In genomic region chr6:231779-232178, GRCh38 we compare ENCODE assay signal across 17 cellular contexts.
DNase-seq lines count a peak whose midpoint lies in the region; ATAC-seq and TF ChIP-seq lines count a peak whose summit lies in the region.
"Had no signal": no experiment of that assay in that cellular context is flagged by ENCODE, and none has a peak within 500 bp of the region (broad histone marks: within the 10 kb centered on the region; RNA-seq: fewer than 3 reads in every experiment).

No MANE protein-coding gene starts in this region.

- H4K20me1 ChIP-seq in OCI-LY3 (ENCODE audit: insufficient read depth, low read length) (no peaks in the 10 kb centered on the region), SK-N-SH (ENCODE audit: insufficient read depth) (no peaks in the 10 kb centered on the region)
- H4K20me1 ChIP-seq: BLaER1 treated with 17β-estradiol and CSF1 and Interleukin-3, amounts not matched to agents 10 nM and 100 nM had no signal

- H3K79me2 ChIP-seq in OCI-LY3 (ENCODE audit: low read length): 0 out of 2 replicates have a peak, but pooled peaks cover 2% of the 10 kb centered on the region
- H3K79me2 ChIP-seq in SK-N-SH (ENCODE audit: insufficient read depth): no peaks in the 10 kb centered on the region

- no peaks in the 10 kb centered on the region for H3K36me3 ChIP-seq in OCI-LY3 (replicated peaks; ENCODE audit: low read depth, low read length)
- H3K36me3 ChIP-seq in SK-N-SH (replicated peaks in 1 of 2; ENCODE audit: control insufficient read depth in 1 of 2, insufficient read depth in 2 of 2, low read length in 1 of 2): no peaks in the 10 kb centered on the region
- H3K36me3 ChIP-seq: BLaER1 treated with 17β-estradiol and CSF1 and Interleukin-3, amounts not matched to agents 10 nM and 100 nM had no signal

- H3K27ac ChIP-seq in OCI-LY3 (ENCODE audit: low read length) (peak overlapping the region; percentile 100), SK-N-SH (ENCODE audit: low read depth in 2 of 2, low read length in 1 of 2) (no peak overlapping the region)
- H3K27ac ChIP-seq: A549; BLaER1 treated with 17β-estradiol and CSF1 and Interleukin-3, amounts not matched to agents 10 nM and 100 nM; KMS-11; PC-9 had no signal

- H3K27me3 Mint-ChIP-seq in activated T-cell treated with anti-CD3 and anti-CD28 coated beads, Interleukin-2, amount 50 U/mL, for 24 hours: no peaks in the 10 kb centered on the region

- no peak for TF ChIP-seq RAD21 in SK-N-SH (IDR thresholded peaks at IDR 0.05; ENCODE audit: low read length)

- H3K4me1 Mint-ChIP-seq in activated T-cell treated with anti-CD3 and anti-CD28 coated beads, Interleukin-2, amount 50 U/mL, for 24 hours (ENCODE audit: low read depth): peaks cover 79% of the 10 kb centered on the region
- H3K4me1 Mint-ChIP-seq in stimulated activated effector memory CD8-positive, alpha-beta T cell treated with anti-CD3 and anti-CD28 coated beads, Interleukin-12 subunit alpha, Interleukin-12 subunit beta, amount 100 ng/mL, for 72 hours: peaks cover 54% of the 10 kb centered on the region

- H3F3A ChIP-seq in SK-N-SH (replicated peaks; ENCODE audit: insufficient read depth): no peaks in the 10 kb centered on the region

- POLR2A ChIA-PET in SK-N-SH (lab: Yijun Ruan, JAX): no interaction called here

- H3K4me3 Mint-ChIP-seq in activated T-cell treated with anti-CD3 and anti-CD28 coated beads, Interleukin-2, amount 50 U/mL, for 24 hours: no peak overlapping the region
- H3K4me3 Mint-ChIP-seq in stimulated activated effector memory CD8-positive, alpha-beta T cell treated with anti-CD3 and anti-CD28 coated beads, Interleukin-12 subunit alpha, Interleukin-12 subunit beta, amount 100 ng/mL, for 72 hours: no peak overlapping the region

- in situ Hi-C loops in GM13977 (cut with MboI; ENCODE audit: low pct_unique_long_range_greater_than_20kb, low sequenced_read_pairs, unreplicated experiment): no loop called here

- 14% methylated on average over 4 of the region's 4 CpGs for WGBS in SK-N-SH (ENCODE audit: low lambda C conversion rate)

- DNase-seq in activated T-cell treated with anti-CD3 and anti-CD28 coated beads, Interleukin-2, amount 50 U/mL, for 24 hours: peak; percentile 28
- DNase-seq in activated T-cell treated with anti-CD3 and anti-CD28 coated beads for 4 hours (no peak), GM13977 (ENCODE audit: low spot score) (peak; percentile 58), SK-N-SH (no peak), epidermal melanocyte (ENCODE audit: insufficient read length, low spot score) (no peak)
- DNase-seq in stimulated activated effector memory CD8-positive, alpha-beta T cell treated with anti-CD3 and anti-CD28 coated beads, Interleukin-12 subunit alpha, Interleukin-12 subunit beta, amount 100 ng/mL, for 72 hours (ENCODE audit: low spot score in 2 of 2): peak in 1 of 2 donors; percentile 49
- no peak for DNase-seq in activated CD4-positive, CD25-positive, alpha-beta regulatory T cell treated with anti-CD3 and anti-CD28 coated beads, Interleukin-2, amount 50 U/mL, for 72 hours
- DNase-seq: GF-D8, H7, NCI-H1436, NCI-H2029 treated with DMSO at 0.1 percent for 48 hours, NCI-H748 treated with DMSO at 0.1 percent for 48 hours, PC-9 had no signal

- TF ChIP-seq EP300 in SK-N-SH (IDR thresholded peaks at IDR 0.05; ENCODE audit: borderline replicate concordance in 1 of 2, low read depth in 1 of 2, low read length in 1 of 2): no peak

- no peaks in the 10 kb centered on the region for H3K9me3 ChIP-seq in OCI-LY3 (ENCODE audit: insufficient read depth, low read length)
- H3K9me3 ChIP-seq in SK-N-SH: no peaks in the 10 kb centered on the region
- H3K9me3 ChIP-seq: A549; BLaER1 treated with 17β-estradiol and CSF1 and Interleukin-3, amounts not matched to agents 10 nM and 100 nM had no signal

- H3K36me3 Mint-ChIP-seq in activated T-cell treated with anti-CD3 and anti-CD28 coated beads, Interleukin-2, amount 50 U/mL, for 24 hours (ENCODE audit: low read depth): peaks cover 2% of the 10 kb centered on the region
- H3K36me3 Mint-ChIP-seq in stimulated activated effector memory CD8-positive, alpha-beta T cell treated with anti-CD3 and anti-CD28 coated beads, Interleukin-12 subunit alpha, Interleukin-12 subunit beta, amount 100 ng/mL, for 72 hours: peaks cover 7% of the 10 kb centered on the region

- H3K9ac ChIP-seq in OCI-LY3 (ENCODE audit: low read length) (peak overlapping the region; percentile 42; the same call in 1 of the 2 replicates), SK-N-SH (no peak overlapping the region)
- H3K9ac ChIP-seq: BLaER1 treated with 17β-estradiol and CSF1 and Interleukin-3, amounts not matched to agents 10 nM and 100 nM; KMS-11 had no signal

- H3K9me3 Mint-ChIP-seq in activated T-cell treated with anti-CD3 and anti-CD28 coated beads, Interleukin-2, amount 50 U/mL, for 24 hours: no peaks in the 10 kb centered on the region
- H3K9me3 Mint-ChIP-seq in stimulated activated effector memory CD8-positive, alpha-beta T cell treated with anti-CD3 and anti-CD28 coated beads, Interleukin-12 subunit alpha, Interleukin-12 subunit beta, amount 100 ng/mL, for 72 hours: no peaks in the 10 kb centered on the region

- H3K27ac Mint-ChIP-seq in activated T-cell treated with anti-CD3 and anti-CD28 coated beads, Interleukin-2, amount 50 U/mL, for 24 hours: peak overlapping the region; percentile 39
- no peak overlapping the region for H3K27ac Mint-ChIP-seq in stimulated activated effector memory CD8-positive, alpha-beta T cell treated with anti-CD3 and anti-CD28 coated beads, Interleukin-12 subunit alpha, Interleukin-12 subunit beta, amount 100 ng/mL, for 72 hours

- no peak for TF ChIP-seq CTCF in GM13977 (IDR thresholded peaks at IDR 0.05; ENCODE audit: extremely low read depth, insufficient read depth, missing control alignments)
- no peak for TF ChIP-seq CTCF in OCI-LY3 (IDR thresholded peaks at IDR 0.05; ENCODE audit: low read depth, low read length)
- TF ChIP-seq CTCF in SK-N-SH (IDR thresholded peaks at IDR 0.05): no peak

- CTCF ChIA-PET in SK-N-SH (lab: Yijun Ruan, JAX): no interaction called here

- no peaks in the 10 kb centered on the region for H3K9me2 ChIP-seq in SK-N-SH

- ATAC-seq in stimulated activated effector memory CD8-positive, alpha-beta T cell treated with anti-CD3 and anti-CD28 coated beads, Interleukin-12 subunit alpha, Interleukin-12 subunit beta, amount 100 ng/mL, for 72 hours: peak; percentile 75
- ATAC-seq: A549 had no signal

- H3K4me1 ChIP-seq in OCI-LY3 (ENCODE audit: low read length): peaks cover 92% of the 10 kb centered on the region
- no peaks in the 10 kb centered on the region for H3K4me1 ChIP-seq in SK-N-SH (ENCODE audit: control insufficient read depth in 1 of 2, insufficient read depth in 2 of 2, low read depth in 1 of 2, low read length in 1 of 2)
- H3K4me1 ChIP-seq: A549 had no signal

- no peaks in the 10 kb centered on the region for H3K27me3 ChIP-seq in OCI-LY3 (ENCODE audit: low read depth, low read length)
- H3K27me3 ChIP-seq in SK-N-SH (ENCODE audit: insufficient read depth): peaks cover 32% of the 10 kb centered on the region

- H2AFZ ChIP-seq in OCI-LY3 (ENCODE audit: low read depth, low read length) (no peak overlapping the region), SK-N-SH (ENCODE audit: low read depth) (no peak overlapping the region)
- H2AFZ ChIP-seq: PC-9 had no signal

- H3K4me2 ChIP-seq in OCI-LY3 (ENCODE audit: low read length): peak overlapping the region; percentile 15; the same call in 1 of the 2 replicates
- no peak overlapping the region for H3K4me2 ChIP-seq in SK-N-SH
- H3K4me2 ChIP-seq: A549, KMS-11, PC-9 had no signal

- H3K4me3 ChIP-seq in OCI-LY3 (ENCODE audit: low read length) (no peak overlapping the region), SK-N-SH (ENCODE audit: low read depth in 2 of 2, low read length in 1 of 2) (no peak overlapping the region)
- H3K4me3 ChIP-seq: A549; BLaER1 treated with 17β-estradiol and CSF1 and Interleukin-3, amounts not matched to agents 10 nM and 100 nM; PC-9 had no signal

TF ChIP-seq in SK-N-SH, 30 proteins besides CTCF, POLR2A, EP300 and RAD21 (continues in another document):
- TF ChIP-seq JUND (IDR thresholded peaks at IDR 0.05) (no peak), USF1 (IDR thresholded peaks at IDR 0.05; ENCODE audit: borderline replicate concordance, low read depth) (no peak), ELF1 (IDR thresholded peaks at IDR 0.05) (no peak), ZBTB33 (IDR thresholded peaks at IDR 0.05; ENCODE audit: borderline replicate concordance, low read depth) (no peak), FOXJ3 (CRISPR knock-in tag; IDR thresholded peaks at IDR 0.05) (no peak), SIN3A (IDR thresholded peaks at IDR 0.05; ENCODE audit: borderline replicate concordance, low read depth, low read length) (no peak), NFIC (IDR thresholded peaks at IDR 0.05; ENCODE audit: borderline replicate concordance) (no peak), TCF12 (IDR thresholded peaks at IDR 0.05) (no peak), SMC3 (IDR thresholded peaks at IDR 0.05; ENCODE audit: low read depth, low read length) (no peak), GATA2 (CRISPR knock-in tag; IDR thresholded peaks at IDR 0.05) (no peak), MAX (IDR thresholded peaks at IDR 0.05; ENCODE audit: low read depth) (no peak), RCOR1 (IDR thresholded peaks at IDR 0.05; ENCODE audit: low read length) (no peak)

Comparison
In these comparisons a context has a peak if more than half of its experiments do, and no peak if none do; other contexts are left out.
1. DNase-seq: peak in activated T-cell treated with anti-CD3 and anti-CD28 coated beads, Interleukin-2, amount 50 U/mL, for 24 hours (single experiment) and GM13977 (single experiment); none in activated T-cell treated with anti-CD3 and anti-CD28 coated beads for 4 hours (single experiment), activated CD4-positive, CD25-positive, alpha-beta regulatory T cell treated with anti-CD3 and anti-CD28 coated beads, Interleukin-2, amount 50 U/mL, for 72 hours (single experiment), SK-N-SH (single experiment) and epidermal melanocyte (single experiment).